In genomic region chr9:14778565-14778964, GRCh38 we compare ENCODE assay signal across 9 cellular contexts. TPM values are rescaled to one million over a fixed set of nuclear protein-coding genes. Genes with fewer than 3 reads are reported as not detected.
"Had no signal": no experiment of that assay in that cellular context is flagged by ENCODE, and none has a peak within 500 bp of the region (broad histone marks: within the 10 kb centered on the region; RNA-seq: fewer than 3 reads in every experiment).

No MANE protein-coding gene starts in this region.

- DNase-seq: GDM1, GF-D8 had no signal

- ATAC-seq: GM12878 had no signal

- FAIRE-seq: G401.6, GM12878, GM12891, GM12892, GM18507, GM19239 had no signal

- H3K4me3 ChIP-seq: GM12878 had no signal

RNA-seq across cellular contexts. Expression of gene CER1, which starts 56.0 kb away (rescaled TPM):
- total RNA-seq: G401, GM12878 had no signal
- polyA plus RNA-seq: GM12878 had no signal
